ENCODE assay signal across 14 cellular contexts in genomic region chr7:50657341-50657873, GRCh38.
A peak's percentile ranks its signal among the peaks of the same experiment; 100 is the strongest.
DNase-seq lines count a peak whose midpoint lies in the region; ATAC-seq and TF ChIP-seq lines count a peak whose summit lies in the region.
"Had no signal": no experiment of that assay in that cellular context is flagged by ENCODE, and none has a peak within 500 bp of the region (broad histone marks: within the 10 kb centered on the region; RNA-seq: fewer than 3 reads in every experiment).

No MANE protein-coding gene starts in this region.

- H3K4me1 ChIP-seq in RWPE2 (ENCODE audit: insufficient read depth, poor library complexity, severe bottlenecking) (peaks cover 3% of the 10 kb centered on the region), parathyroid adenoma (no peaks in the 10 kb centered on the region)
- H3K4me1 ChIP-seq: A549 had no signal

- H3K9me3 ChIP-seq in RWPE2 (ENCODE audit: severe bottlenecking) (no peaks in the 10 kb centered on the region), parathyroid adenoma (ENCODE audit: control insufficient read depth, low read length) (no peaks in the 10 kb centered on the region)
- H3K9me3 ChIP-seq: A549 had no signal

- no peak for ATAC-seq in RWPE2 (ENCODE audit: low read depth)
- ATAC-seq in Right ventricle myocardium superior (ENCODE audit: poor library complexity) = peak; percentile 66
- no peak for ATAC-seq in GM21447 (IDR thresholded peaks at IDR 0.05; ENCODE audit: unreplicated experiment)
- ATAC-seq: A549 had no signal

- H3K4me3 ChIP-seq in RWPE2 (ENCODE audit: severe bottlenecking) (no peak overlapping the region), parathyroid adenoma (ENCODE audit: low read depth, low read length) (no peak overlapping the region)
- H3K4me3 ChIP-seq: A549, skin epidermis had no signal

- H3K27ac ChIP-seq in RWPE2 (ENCODE audit: poor library complexity, severe bottlenecking) (peak overlapping the region; percentile 23), parathyroid adenoma (peak overlapping the region; percentile 34)
- H3K27ac ChIP-seq: A549 had no signal

- TF ChIP-seq CTCF in RWPE2 (IDR thresholded peaks at IDR 0.05; ENCODE audit: poor library complexity, severe bottlenecking) (no peak), parathyroid adenoma (IDR thresholded peaks at IDR 0.05) (no peak), mesothelial cell of epicardium (IDR thresholded peaks at IDR 0.05; ENCODE audit: unreplicated experiment) (no peak)

- H3K36me3 ChIP-seq in RWPE2 (ENCODE audit: low read depth) = no peaks in the 10 kb centered on the region
- H3K36me3 ChIP-seq in parathyroid adenoma (ENCODE audit: control insufficient read depth, insufficient read depth, low read length) = no peaks in the 10 kb centered on the region

- no peak overlapping the region for H3K4me2 ChIP-seq in parathyroid adenoma (ENCODE audit: low read length)
- H3K4me2 ChIP-seq: A549 had no signal

- no peaks in the 10 kb centered on the region for H3K9me3 Mint-ChIP-seq in mesothelial cell of epicardium
- no peaks in the 10 kb centered on the region for H3K9me3 Mint-ChIP-seq in activated CD4-positive, alpha-beta memory T cell treated with anti-CD3 and anti-CD28 coated beads for 36 hours
- H3K9me3 Mint-ChIP-seq: activated CD4-positive, alpha-beta T cell treated with anti-CD3 and anti-CD28 coated beads, Interleukin-2, amount 10 ng/mL, durations not matched to agents 7 days and 5 days; brain had no signal

- H3K27me3 ChIP-seq in RWPE2 (ENCODE audit: insufficient read depth, poor library complexity, severe bottlenecking) (no peaks in the 10 kb centered on the region), parathyroid adenoma (ENCODE audit: control insufficient read depth, insufficient read depth, low read length) (no peaks in the 10 kb centered on the region)

- H3K27me3 Mint-ChIP-seq in mesothelial cell of epicardium (ENCODE audit: low read depth) = no peaks in the 10 kb centered on the region
- peaks cover 2% of the 10 kb centered on the region for H3K27me3 Mint-ChIP-seq in activated CD4-positive, alpha-beta memory T cell treated with anti-CD3 and anti-CD28 coated beads for 36 hours
- H3K27me3 Mint-ChIP-seq: activated CD4-positive, alpha-beta T cell treated with anti-CD3 and anti-CD28 coated beads, Interleukin-2, amount 10 ng/mL, durations not matched to agents 7 days and 5 days had no signal

- H3K4me3 Mint-ChIP-seq in mesothelial cell of epicardium = no peak overlapping the region
- H3K4me3 Mint-ChIP-seq in activated CD4-positive, alpha-beta memory T cell treated with anti-CD3 and anti-CD28 coated beads for 36 hours = no peak overlapping the region
- H3K4me3 Mint-ChIP-seq: activated CD4-positive, alpha-beta T cell treated with anti-CD3 and anti-CD28 coated beads, Interleukin-2, amount 10 ng/mL, durations not matched to agents 7 days and 5 days; brain had no signal

- no peak overlapping the region for H3K9ac ChIP-seq in parathyroid adenoma

- H3K36me3 Mint-ChIP-seq in mesothelial cell of epicardium = peaks cover 4% of the 10 kb centered on the region
- no peaks in the 10 kb centered on the region for H3K36me3 Mint-ChIP-seq in activated CD4-positive, alpha-beta memory T cell treated with anti-CD3 and anti-CD28 coated beads for 36 hours

- DNase-seq in A172 (ENCODE audit: low spot score) = peak; percentile 73
- DNase-seq in RWPE2 (ENCODE audit: low spot score) = no peak
- DNase-seq in Right ventricle myocardium superior = peak; percentile 75
- DNase-seq in mesothelial cell of epicardium (ENCODE audit: low spot score in 2 of 2, unreplicated experiment in 2 of 2) = no peak
- no peak for DNase-seq in activated CD4-positive, alpha-beta memory T cell treated with anti-CD3 and anti-CD28 coated beads for 36 hours
- no peak for DNase-seq in NCI-H2107 (lab: John Stamatoyannopoulos, UW)
- DNase-seq: activated CD4-positive, alpha-beta T cell treated with anti-CD3 and anti-CD28 coated beads, Interleukin-2, amount 10 ng/mL, durations not matched to agents 7 days and 5 days; NCI-H187; SIG-M5 had no signal

- no peaks in the 10 kb centered on the region for H3K4me1 Mint-ChIP-seq in mesothelial cell of epicardium
- H3K4me1 Mint-ChIP-seq in activated CD4-positive, alpha-beta memory T cell treated with anti-CD3 and anti-CD28 coated beads for 36 hours (ENCODE audit: low read depth) = peaks cover 32% of the 10 kb centered on the region

- H3K27ac Mint-ChIP-seq in mesothelial cell of epicardium = no peak overlapping the region
- H3K27ac Mint-ChIP-seq in activated CD4-positive, alpha-beta memory T cell treated with anti-CD3 and anti-CD28 coated beads for 36 hours = no peak overlapping the region
- H3K27ac Mint-ChIP-seq: activated CD4-positive, alpha-beta T cell treated with anti-CD3 and anti-CD28 coated beads, Interleukin-2, amount 10 ng/mL, durations not matched to agents 7 days and 5 days had no signal

- CTCF ChIA-PET in activated CD4-positive, alpha-beta memory T cell treated with anti-CD3 and anti-CD28 coated beads for 36 hours (lab: Charles Lee) = interaction anchor here (1.1 kb wide), 1 partner anchor 189 kb away, joined by 4 read pairs; no protein-coding TSS in a partner anchor

- H3K79me2 ChIP-seq in parathyroid adenoma = no peaks in the 10 kb centered on the region

- POLR2A ChIA-PET in activated CD4-positive, alpha-beta memory T cell treated with anti-CD3 and anti-CD28 coated beads for 36 hours (lab: Charles Lee) = no interaction called here

- H2AFZ ChIP-seq in parathyroid adenoma = no peak overlapping the region

- intact Hi-C loops in Right ventricle myocardium superior (cut with DNase I) = no loop called here
- intact Hi-C loops in activated CD4-positive, alpha-beta memory T cell treated with anti-CD3 and anti-CD28 coated beads for 36 hours (cut with micrococcal nuclease) = no loop called here

Comparison
In these comparisons a context has a peak if more than half of its experiments do, and no peak if none do; other contexts are left out.
1. DNase-seq: peak in A172 (single experiment) and Right ventricle myocardium superior (single experiment); none in RWPE2 (single experiment), mesothelial cell of epicardium (0 of 2), activated CD4-positive, alpha-beta memory T cell treated with anti-CD3 and anti-CD28 coated beads for 36 hours (single experiment) and NCI-H2107 (single experiment).